In genomic region chr18:67104700-67105284, GRCh38 we compare ENCODE assay signal across 9 cellular contexts.
DNase-seq lines count a peak whose midpoint lies in the region; ATAC-seq, FAIRE-seq and TF ChIP-seq lines count a peak whose summit lies in the region.
"Had no signal": no experiment of that assay in that cellular context is flagged by ENCODE, and none has a peak within 500 bp of the region (broad histone marks: within the 10 kb centered on the region; RNA-seq: fewer than 3 reads in every experiment).

No MANE protein-coding gene starts in this region.

- WGBS in A549 (ENCODE audit: missing lambda C conversion rate), result 2% methylated on average over 7 of the region's 7 CpGs
- 38 to 41% methylated on average over 7 of the region's 7 CpGs for WGBS in lower leg skin, 2 donors
- 31 to 40% (median 35%) methylated on average over 7 of the region's 7 CpGs for WGBS in stomach, 5 donors

- TF ChIP-seq EP300 in A549 (IDR thresholded peaks at IDR 0.05) (no peak), stomach (IDR thresholded peaks at IDR 0.05) (no peak)

- H3K9me3 ChIP-seq in A549 (no peaks in the 10 kb centered on the region), stomach (no peaks in the 10 kb centered on the region)
- H3K9me3 ChIP-seq: ovary had no signal

- in situ Hi-C loops in GM13977 (cut with MboI; ENCODE audit: low pct_unique_long_range_greater_than_20kb, low sequenced_read_pairs, unreplicated experiment), result no loop called here

- peak; percentile 57 for TF ChIP-seq CTCF in A549 (IDR thresholded peaks at IDR 0.05)
- peak; percentile 86 for TF ChIP-seq CTCF in GM13977 (IDR thresholded peaks at IDR 0.05; ENCODE audit: extremely low read depth, insufficient read depth, missing control alignments)
- TF ChIP-seq CTCF in choroid plexus epithelial cell (conservative IDR thresholded peaks at IDR 0.05; ENCODE audit: low read depth, low read length), result peak; percentile 95
- no peak for TF ChIP-seq CTCF in lower leg skin (IDR thresholded peaks at IDR 0.05)
- TF ChIP-seq CTCF in stomach (IDR thresholded peaks at IDR 0.05), result peak in 5 of 7 experiments; percentile 27 to 54 (median 45)

- no peak for FAIRE-seq in A549 (lab: Jason Lieb, UNC)

- POLR2A ChIA-PET in A549 (lab: Yijun Ruan, JAX), result no interaction called here

- intact Hi-C loops in lower leg skin (cut with DNase I; ENCODE audit: low total_unique reads) (no loop called here), stomach (cut with DNase I; ENCODE audit: low total_unique reads) (loop anchor here (5.0 kb wide), 1 partner anchor 98 kb away; no protein-coding TSS in a partner anchor)

- H3K4me3 ChIP-seq in A549, result no peak overlapping the region
- no peak overlapping the region for H3K4me3 ChIP-seq in choroid plexus epithelial cell (ENCODE audit: low read depth, low read length)
- H3K4me3 ChIP-seq in lower leg skin (ENCODE audit: low read depth, poor library complexity, severe bottlenecking), result no peak overlapping the region
- no peak overlapping the region for H3K4me3 ChIP-seq in stomach
- H3K4me3 ChIP-seq: ovary had no signal

- peak; percentile 35 to 40; a peak in 3 of 5 replicates for TF ChIP-seq RAD21 in A549 (conservative IDR thresholded peaks at IDR 0.05 in 1 of 2, IDR thresholded peaks at IDR 0.05 in 1 of 2)

- DNase-seq in A549 (ENCODE audit: low read depth in 1 of 2, low spot score in 1 of 2) (peak; percentile 1 to 68), GM13977 (ENCODE audit: low spot score) (peak; percentile 19), NCI-H1092 treated with DMSO at 0.1 percent for 48 hours (lab: John Stamatoyannopoulos, UW) (peak; percentile 84), choroid plexus epithelial cell (ENCODE audit: low read depth) (peak; percentile 92), lower leg skin (ENCODE audit: low spot score in 2 of 2) (peak; percentile 62 to 89), stomach (peak; percentile 65)

- peak; percentile 89 to 91; a peak in 5 of 6 replicates for ATAC-seq in A549
- ATAC-seq in HG02798 (IDR thresholded peaks at IDR 0.05; ENCODE audit: poor library complexity, unreplicated experiment), result peak; percentile 96
- ATAC-seq in SK-N-SH treated with all-trans-retinoic acid at 6 μM for 48 hours, result peak; percentile 92

- H3K27me3 ChIP-seq in stomach, result no peaks in the 10 kb centered on the region
- H3K27me3 ChIP-seq: ovary had no signal

- H3K36me3 ChIP-seq in stomach, result no peaks in the 10 kb centered on the region
- H3K36me3 ChIP-seq: ovary had no signal

- H3K27ac ChIP-seq in A549 (no peak overlapping the region), stomach (no peak overlapping the region)
- H3K27ac ChIP-seq: ovary had no signal

- no peak overlapping the region for H3K4me2 ChIP-seq in A549

- TF ChIP-seq POLR2A in A549 (IDR thresholded peaks at IDR 0.05; ENCODE audit: low read length), result no peak
- TF ChIP-seq POLR2A in lower leg skin (IDR thresholded peaks at IDR 0.05), result no peak
- TF ChIP-seq POLR2A in stomach (IDR thresholded peaks at IDR 0.05), result no peak

- CTCF ChIA-PET in A549 (lab: Yijun Ruan, JAX), result interaction anchor here (0.6 to 2.3 kb wide), 7 partner anchors 9 to 109 kb away, joined by 3 to 16 read pairs (median 3); no protein-coding TSS in a partner anchor

- H3K4me1 ChIP-seq in A549, result no peaks in the 10 kb centered on the region
- no peaks in the 10 kb centered on the region for H3K4me1 ChIP-seq in stomach

TF ChIP-seq in A549, 52 proteins besides CTCF, POLR2A, EP300 and RAD21:
- TF ChIP-seq SMC3 (IDR thresholded peaks at IDR 0.05), result peak; percentile 64
- no peak for TF ChIP-seq HMGXB4 (CRISPR knock-in tag; IDR thresholded peaks at IDR 0.05; ENCODE audit: borderline replicate concordance)

TF ChIP-seq in SK-N-SH treated with all-trans-retinoic acid at 6 μM for 48 hours, 23 proteins besides CTCF, POLR2A, EP300 and RAD21 (continues in another document):
- TF ChIP-seq ARNTL (CRISPR knock-in tag; IDR thresholded peaks at IDR 0.05; ENCODE audit: borderline replicate concordance, low read depth) (no peak), BACH2 (CRISPR knock-in tag; IDR thresholded peaks at IDR 0.05; ENCODE audit: borderline replicate concordance) (no peak), CSDC2 (CRISPR knock-in tag; IDR thresholded peaks at IDR 0.05) (no peak), CSRNP3 (CRISPR knock-in tag; IDR thresholded peaks at IDR 0.05) (no peak), TOX (CRISPR knock-in tag; IDR thresholded peaks at IDR 0.05; ENCODE audit: borderline replicate concordance) (no peak), SNAI2 (CRISPR knock-in tag; IDR thresholded peaks at IDR 0.05) (no peak), PPARA (CRISPR knock-in tag; IDR thresholded peaks at IDR 0.05; ENCODE audit: borderline replicate concordance) (no peak), GLIS3 (CRISPR knock-in tag; IDR thresholded peaks at IDR 0.05) (no peak), RARB (CRISPR knock-in tag; IDR thresholded peaks at IDR 0.05) (no peak), ZFP30 (CRISPR knock-in tag; IDR thresholded peaks at IDR 0.05) (no peak), PATZ1 (CRISPR knock-in tag; IDR thresholded peaks at IDR 0.05; ENCODE audit: borderline replicate concordance) (no peak), OSR1 (CRISPR knock-in tag; IDR thresholded peaks at IDR 0.05) (no peak), TCF4 (CRISPR knock-in tag; IDR thresholded peaks at IDR 0.05; ENCODE audit: borderline replicate concordance) (no peak), TSHZ2 (CRISPR knock-in tag; IDR thresholded peaks at IDR 0.05) (no peak), ZNF70 (CRISPR knock-in tag; IDR thresholded peaks at IDR 0.05) (no peak), CREB5 (CRISPR knock-in tag; IDR thresholded peaks at IDR 0.05; ENCODE audit: low read depth) (no peak)

Comparison
In these comparisons a context has a peak if more than half of its experiments do, and no peak if none do; other contexts are left out.
1. DNase-seq: peak in every context shown above with its lines; median percentile 92 in choroid plexus epithelial cell; 84 in NCI-H1092 treated with DMSO at 0.1 percent for 48 hours; 76 in lower leg skin; 65 in stomach; 34 in A549; 19 in GM13977.
2. CTCF ChIP-seq: peak in A549 (single experiment), GM13977 (single experiment), choroid plexus epithelial cell (single experiment) and stomach (5 of 7); none in lower leg skin (0 of 3).
3. Peak in every context shown above with its lines, with median percentiles within 50 percentile points of each other: ATAC-seq.